Comparison of ENCODE assay signal across 25 cellular contexts in genomic region chr12:114926341-114926740, GRCh38.
"Had no signal": no experiment of that assay in that cellular context is flagged by ENCODE, and none has a peak within 500 bp of the region (broad histone marks: within the 10 kb centered on the region; RNA-seq: fewer than 3 reads in every experiment).

No MANE protein-coding gene starts in this region.

- H3K9me3 ChIP-seq: breast epithelium, colonic mucosa had no signal

- FAIRE-seq: frontal cortex had no signal

- ATAC-seq: activated CD4-positive, alpha-beta T cell treated with anti-CD3 and anti-CD28 coated beads for 36 hours; activated CD8-positive, alpha-beta memory T cell treated with anti-CD3 and anti-CD28 coated beads, Interleukin-2, amount 10 ng/mL, durations not matched to agents 7 days and 5 days; activated CD8-positive, alpha-beta T cell treated with anti-CD3 and anti-CD28 coated beads, Interleukin-2, amount 10 ng/mL, durations not matched to agents 7 days and 5 days; activated naive CD8-positive, alpha-beta T cell treated with anti-CD3 and anti-CD28 coated beads, Interleukin-2, amount 50 U/mL, for 24 hours; esophagus mucosa had no signal

- DNase-seq: activated CD4-positive, alpha-beta memory T cell treated with anti-CD3 and anti-CD28 coated beads for 36 hours; activated CD4-positive, alpha-beta T cell treated with anti-CD3 and anti-CD28 coated beads for 36 hours; activated CD4-positive, alpha-beta T cell treated with anti-CD3 and anti-CD28 coated beads, Interleukin-2, amount 10 ng/mL, durations not matched to agents 24 days and 14 days; activated CD4-positive, CD25-positive, alpha-beta regulatory T cell; activated CD4-positive, CD25-positive, alpha-beta regulatory T cell treated with anti-CD3 and anti-CD28 coated beads, Interleukin-2, amount 50 U/mL, for 72 hours; activated CD8-positive, alpha-beta memory T cell treated with anti-CD3 and anti-CD28 coated beads, Interleukin-2, amount 10 ng/mL, durations not matched to agents 7 days and 5 days; activated CD8-positive, alpha-beta memory T cell treated with anti-CD3 and anti-CD28 coated beads, Interleukin-2, amount 50 U/mL, for 4 hours; activated CD8-positive, alpha-beta T cell treated with anti-CD3 and anti-CD28 coated beads, Interleukin-2, amount 10 ng/mL, durations not matched to agents 7 days and 5 days; activated effector memory CD4-positive, alpha-beta T cell treated with anti-CD3 and anti-CD28 coated beads, Interleukin-2, amount 50 U/mL, for 16 hours; activated naive CD4-positive, alpha-beta T cell treated with anti-CD3 and anti-CD28 coated beads for 36 hours; activated naive CD8-positive, alpha-beta T cell treated with anti-CD3 and anti-CD28 coated beads for 36 hours; activated naive CD8-positive, alpha-beta T cell treated with anti-CD3 and anti-CD28 coated beads, Interleukin-2, amount 50 U/mL, for 24 hours; activated T-cell treated with anti-CD3 and anti-CD28 coated beads, Interleukin-2, amount 50 U/mL, for 1 hour; activated T-cell treated with anti-CD3 and anti-CD28 coated beads, Interleukin-2, amount 50 U/mL, for 48 hours; central memory CD4-positive, alpha-beta T cell; cerebellar nuclear complex; colonic mucosa; effector CD8-positive, alpha-beta T cell; foreskin fibroblast; T-helper 2 cell had no signal

- H3K4me1 ChIP-seq: ascending aorta, breast epithelium, colonic mucosa had no signal

- H3K27ac ChIP-seq: ascending aorta, breast epithelium, cardiac muscle cell, colonic mucosa had no signal

- H3K4me3 ChIP-seq: ascending aorta, breast epithelium, cardiac muscle cell, colonic mucosa had no signal

- H3K36me3 ChIP-seq: ascending aorta, breast epithelium, cardiac muscle cell, colonic mucosa had no signal

- H3K27me3 ChIP-seq: ascending aorta, breast epithelium, cardiac muscle cell, colonic mucosa had no signal
